In the genomic region with DNA sequence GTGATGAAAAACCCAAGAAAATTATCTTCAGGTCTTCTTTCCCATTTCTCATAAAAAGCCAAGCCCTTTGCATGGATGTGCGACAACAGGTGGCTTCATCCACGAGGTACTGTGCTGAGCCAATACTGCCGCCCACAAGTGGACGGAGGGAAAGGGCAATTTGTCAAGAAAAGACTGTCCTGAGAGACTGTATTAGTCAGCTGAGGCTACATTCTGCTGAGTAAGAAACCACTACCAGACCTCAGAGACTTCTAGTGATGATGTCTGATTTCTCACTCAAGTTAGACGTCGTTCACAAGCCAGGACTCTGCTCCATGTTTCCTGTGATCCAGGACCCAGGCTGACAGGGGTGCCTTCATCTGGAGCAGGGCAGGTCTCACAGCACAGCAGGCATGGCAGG, we compare ENCODE assay signal across 16 cellular contexts.
DNase-seq lines count a peak whose midpoint lies in the region; ATAC-seq and TF ChIP-seq lines count a peak whose summit lies in the region.
"Had no signal": no experiment of that assay in that cellular context is flagged by ENCODE, and none has a peak within 500 bp of the region (broad histone marks: within the 10 kb centered on the region; RNA-seq: fewer than 3 reads in every experiment).

No MANE protein-coding gene starts in this region.

- H4K20me1 ChIP-seq in H9 (ENCODE audit: control insufficient read depth, insufficient read depth, insufficient read length) (no peaks in the 10 kb centered on the region), PC-3 (ENCODE audit: low read length) (no peaks in the 10 kb centered on the region)

- TF ChIP-seq CTCF in H9 (conservative IDR thresholded peaks at IDR 0.05) (no peak), coronary artery (IDR thresholded peaks at IDR 0.05) (no peak), PC-3 (conservative IDR thresholded peaks at IDR 0.05; ENCODE audit: low read depth, low read length) (no peak), GM20000 (IDR thresholded peaks at IDR 0.05; ENCODE audit: extremely low read depth, missing control alignments) (no peak)

- H2BK12ac ChIP-seq in H9 (ENCODE audit: insufficient read length, low read depth, low read length) = no peak overlapping the region

- no peak overlapping the region for H3K14ac ChIP-seq in H9 (ENCODE audit: insufficient read depth, low read length)

- no CpG with 5 or more reads among the region's 6 CpGs for WGBS in H9 (ENCODE audit: extremely low coverage, insufficient read length, low lambda C conversion rate)

- no peak overlapping the region for H2BK15ac ChIP-seq in H9 (ENCODE audit: low read depth, low read length)

- no peaks in the 10 kb centered on the region for H3K23me2 ChIP-seq in H9 (ENCODE audit: insufficient read length, low read depth, low read length, poor library complexity, severe bottlenecking)

- no peak overlapping the region for H4K91ac ChIP-seq in H9 (ENCODE audit: insufficient read length, low read depth, low read length)

- H3K4me3 ChIP-seq in coronary artery (no peak overlapping the region), PC-3 (ENCODE audit: low read length) (no peak overlapping the region)
- H3K4me3 ChIP-seq: K562, SJSA1 had no signal

- H3K27me3 Mint-ChIP-seq in H9 (ENCODE audit: low read depth) = no peaks in the 10 kb centered on the region
- no peaks in the 10 kb centered on the region for H3K27me3 Mint-ChIP-seq in stimulated activated memory B cell treated with anti-CD40 and anti-IgM and Interleukin-4, amounts not matched to agents 10 μg/mL and 1 μg/mL and 100 μg/mL, for 72 hours
- H3K27me3 Mint-ChIP-seq: B cell; CD4-positive, alpha-beta T cell had no signal

- peaks cover 3 to 10% of the 10 kb centered on the region in 2 experiments; a peak in 3 of 4 replicates for H3K4me1 Mint-ChIP-seq in H9
- H3K4me1 Mint-ChIP-seq in stimulated activated memory B cell treated with anti-CD40 and anti-IgM and Interleukin-4, amounts not matched to agents 10 μg/mL and 1 μg/mL and 100 μg/mL, for 72 hours = peaks cover 5% of the 10 kb centered on the region

- peak; percentile 11 for DNase-seq in H9
- peak; percentile 58 for DNase-seq in coronary artery (ENCODE audit: low spot score)
- no peak for DNase-seq in stimulated activated CD4-positive, alpha-beta T cell treated with anti-CD3 and anti-CD28 coated beads, Interleukin-4, amount 100 ng/mL, for 24 hours
- no peak for DNase-seq in PC-3
- DNase-seq in GM20000 (ENCODE audit: low spot score) = no peak
- DNase-seq: Calu3; CD4-positive, alpha-beta T cell; DMS79; NCI-H1694; NCI-H345; NCI-H526 treated with DMSO at 0.1 percent for 48 hours had no signal

- H4K8ac ChIP-seq in H9 (replicated peaks; ENCODE audit: insufficient read length, low read depth, low read length) = no peak overlapping the region

- H3K36me3 ChIP-seq in PC-3 (ENCODE audit: low read depth, low read length) = no peaks in the 10 kb centered on the region
- H3K36me3 ChIP-seq: SJSA1 had no signal

- no peak overlapping the region for H4K5ac ChIP-seq in H9 (ENCODE audit: insufficient read length, low read depth, low read length)

- H2AFZ ChIP-seq in H9 (ENCODE audit: low read length) (no peak overlapping the region), PC-3 (ENCODE audit: low read length) (no peak overlapping the region)

- H2AK5ac ChIP-seq in H9 (ENCODE audit: insufficient read length, low read length) = no peak overlapping the region

- no peaks in the 10 kb centered on the region for H3K9me3 Mint-ChIP-seq in H9
- H3K9me3 Mint-ChIP-seq in stimulated activated memory B cell treated with anti-CD40 and anti-IgM and Interleukin-4, amounts not matched to agents 10 μg/mL and 1 μg/mL and 100 μg/mL, for 72 hours = no peaks in the 10 kb centered on the region
- H3K9me3 Mint-ChIP-seq: CD4-positive, alpha-beta T cell had no signal

- POLR2A ChIA-PET in PC-3 (lab: Charles Lee; ENCODE audit: unreplicated experiment) = no interaction called here

- H3K4ac ChIP-seq in H9 (ENCODE audit: low read depth, low read length) = no peak overlapping the region

- CTCF ChIA-PET in PC-3 (lab: Charles Lee) = no interaction called here

- H2BK20ac ChIP-seq in H9 (ENCODE audit: low read depth, low read length, poor library complexity, severe bottlenecking) = no peak overlapping the region

- no peak overlapping the region for H3T11ph ChIP-seq in H9 (ENCODE audit: low read length)

- no peak overlapping the region for H2BK5ac ChIP-seq in H9 (ENCODE audit: insufficient read length, low read length)

- H3K9ac ChIP-seq in H9 (ENCODE audit: extremely low read depth, insufficient read length, low read length) (no peak overlapping the region), PC-3 (ENCODE audit: low read length) (no peak overlapping the region)

- H3K4me3 Mint-ChIP-seq in H9 = no peak overlapping the region
- H3K4me3 Mint-ChIP-seq in stimulated activated memory B cell treated with anti-CD40 and anti-IgM and Interleukin-4, amounts not matched to agents 10 μg/mL and 1 μg/mL and 100 μg/mL, for 72 hours = no peak overlapping the region
- H3K4me3 Mint-ChIP-seq: B cell; CD4-positive, alpha-beta T cell had no signal

- H3K23ac ChIP-seq in H9 (ENCODE audit: insufficient read length, low read depth, low read length) = no peak overlapping the region

- peak; percentile 43 for ATAC-seq in HG03039 (IDR thresholded peaks at IDR 0.05; ENCODE audit: unreplicated experiment)
- peak; percentile 42 for ATAC-seq in stimulated activated memory B cell treated with anti-CD40 and anti-IgM and Interleukin-4, amounts not matched to agents 10 μg/mL and 1 μg/mL and 100 μg/mL, for 72 hours
- ATAC-seq in PC-3 = no peak
- ATAC-seq: K562 had no signal

- H3K27ac ChIP-seq in H9 (ENCODE audit: insufficient read length, low read depth, low read length) = no peak overlapping the region
- no peak overlapping the region for H3K27ac ChIP-seq in coronary artery
- no peak overlapping the region for H3K27ac ChIP-seq in PC-3 (ENCODE audit: low read length)
- H3K27ac ChIP-seq: SJSA1 had no signal

- no peaks in the 10 kb centered on the region for H3K9me2 ChIP-seq in PC-3 (replicated peaks; ENCODE audit: low read length)

- no peaks in the 10 kb centered on the region for H3K79me1 ChIP-seq in H9 (ENCODE audit: insufficient read depth, low read depth, low read length, poor library complexity, severe bottlenecking)

- BruUV-seq in PC-3 (replicated peaks; lab: Mats Ljungman, UMichigan) = no TSS peak

- no peak overlapping the region for H2BK120ac ChIP-seq in H9 (ENCODE audit: low read depth, low read length, poor library complexity, severe bottlenecking)

- no peaks in the 10 kb centered on the region for H3K27me3 ChIP-seq in H9 (ENCODE audit: insufficient read depth, low read length)
- H3K27me3 ChIP-seq in PC-3 (ENCODE audit: low read length) = no peaks in the 10 kb centered on the region
- H3K27me3 ChIP-seq: SJSA1 had no signal

- no peak overlapping the region for H3K27ac Mint-ChIP-seq in H9
- no peak overlapping the region for H3K27ac Mint-ChIP-seq in stimulated activated memory B cell treated with anti-CD40 and anti-IgM and Interleukin-4, amounts not matched to agents 10 μg/mL and 1 μg/mL and 100 μg/mL, for 72 hours
- H3K27ac Mint-ChIP-seq: B cell; CD4-positive, alpha-beta T cell had no signal

- H3K9me3 ChIP-seq in H9 (ENCODE audit: control insufficient read depth, low read depth, low read length) (no peaks in the 10 kb centered on the region), PC-3 (ENCODE audit: low read length) (no peaks in the 10 kb centered on the region)
- H3K9me3 ChIP-seq: SJSA1 had no signal

- no peaks in the 10 kb centered on the region for H3F3A ChIP-seq in PC-3 (ENCODE audit: low read length, unreplicated experiment)

- intact Hi-C loops in PC-3 (cut with micrococcal nuclease) = no loop called here

- H3K4me1 ChIP-seq in H9 (ENCODE audit: insufficient read depth, low read length) (no peaks in the 10 kb centered on the region), PC-3 (ENCODE audit: insufficient read depth, low read length) (no peaks in the 10 kb centered on the region)
- H3K4me1 ChIP-seq: SJSA1 had no signal

- no peak overlapping the region for H3K18ac ChIP-seq in H9 (ENCODE audit: insufficient read length, low read depth, low read length)

- H3K79me2 ChIP-seq in H9 (ENCODE audit: insufficient read depth, low read length) (no peaks in the 10 kb centered on the region), PC-3 (ENCODE audit: low read length) (no peaks in the 10 kb centered on the region)

- no peak overlapping the region for H3K56ac ChIP-seq in H9 (ENCODE audit: insufficient read length, low read depth, low read length)

- H3K4me2 ChIP-seq in H9 (ENCODE audit: insufficient read depth, insufficient read length, low read length) (no peak overlapping the region), PC-3 (ENCODE audit: low read length) (no peak overlapping the region)

- peaks cover 0 to 2% (median 0%) of the 10 kb centered on the region in 3 experiments; a peak in 2 of 7 replicates for H3K36me3 Mint-ChIP-seq in H9 (ENCODE audit: insufficient read depth in 1 of 3, low read depth in 3 of 3)
- H3K36me3 Mint-ChIP-seq in stimulated activated memory B cell treated with anti-CD40 and anti-IgM and Interleukin-4, amounts not matched to agents 10 μg/mL and 1 μg/mL and 100 μg/mL, for 72 hours = no peaks in the 10 kb centered on the region

Comparison
In these comparisons a context has a peak if more than half of its experiments do, and no peak if none do; other contexts are left out.
1. DNase-seq: peak in H9 (single experiment) and coronary artery (single experiment); none in stimulated activated CD4-positive, alpha-beta T cell treated with anti-CD3 and anti-CD28 coated beads, Interleukin-4, amount 100 ng/mL, for 24 hours (single experiment), PC-3 (single experiment) and GM20000 (single experiment).